Comparison of ENCODE assay signal across 8 cellular contexts in the genomic region with DNA sequence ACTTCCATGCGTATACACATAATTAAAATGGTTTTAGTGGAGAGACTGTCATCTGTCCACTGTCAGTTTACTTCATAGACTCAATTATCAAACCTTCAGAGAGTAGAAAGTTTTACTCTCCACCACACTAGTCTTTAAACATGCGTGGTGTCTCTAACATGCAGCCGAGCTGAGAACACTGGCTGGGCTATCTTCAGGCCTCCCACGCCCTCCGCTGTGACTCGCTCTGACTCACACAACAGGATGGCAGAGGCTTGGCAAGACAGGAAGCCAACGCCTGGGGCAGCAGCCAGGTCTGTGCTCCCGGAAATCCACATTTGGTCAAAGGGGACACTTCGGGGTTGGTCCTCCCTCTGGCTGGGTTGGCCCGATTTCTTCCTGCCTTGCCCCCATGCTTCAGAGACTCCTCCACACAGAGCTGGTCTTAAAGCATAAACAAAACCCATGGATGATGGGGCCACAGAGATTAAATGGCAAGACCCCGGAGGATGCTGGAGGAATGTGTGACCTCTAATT. TPM values are rescaled to one million over a fixed set of nuclear protein-coding genes. Genes with fewer than 3 reads are reported as not detected.
DNase-seq lines count a peak whose midpoint lies in the region; TF ChIP-seq lines count a peak whose summit lies in the region.

No MANE protein-coding gene starts in this region.

- no peak overlapping the region for H2BK120ac ChIP-seq in H9 (ENCODE audit: low read depth, low read length, poor library complexity, severe bottlenecking)

- no peak overlapping the region for H4K5ac ChIP-seq in H9 (ENCODE audit: insufficient read length, low read depth, low read length)

- no peaks in the 10 kb centered on the region for H3K9me3 ChIP-seq in H9 (ENCODE audit: control insufficient read depth, low read depth, low read length)
- no peaks in the 10 kb centered on the region for H3K9me3 ChIP-seq in mesodermal cell (ENCODE audit: control insufficient read depth, low read length)

- no peak overlapping the region for H2BK15ac ChIP-seq in H9 (ENCODE audit: low read depth, low read length)

- H3K36me3 Mint-ChIP-seq in H9 (ENCODE audit: insufficient read depth in 1 of 3, low read depth in 3 of 3): no peaks in the 10 kb centered on the region

- no peak overlapping the region for H4K91ac ChIP-seq in H9 (ENCODE audit: insufficient read length, low read depth, low read length)

- TF ChIP-seq POLR2A in NB4 (IDR thresholded peaks at IDR 0.05; ENCODE audit: extremely low read depth, insufficient read length): no peak

- H3K4me2 ChIP-seq in H9 (ENCODE audit: insufficient read depth, insufficient read length, low read length): no peak overlapping the region

- H3K14ac ChIP-seq in H9 (ENCODE audit: insufficient read depth, low read length): no peak overlapping the region

- H3K4me1 ChIP-seq in H9 (ENCODE audit: insufficient read depth, low read length) (no peaks in the 10 kb centered on the region; the same call in 1 of the 2 replicates), mesodermal cell (ENCODE audit: control insufficient read depth, insufficient read depth, low read length, poor library complexity, severe bottlenecking) (peaks cover 26% of the 10 kb centered on the region)

- H3K56ac ChIP-seq in H9 (ENCODE audit: insufficient read length, low read depth, low read length): no peak overlapping the region

- DNase-seq in ELR (ENCODE audit: low read depth) (peak; percentile 98), H9 (peak; percentile 67), NB4 (ENCODE audit: low read depth) (peak; percentile 98), dermis blood vessel endothelial cell (peak; percentile 96), HuH-7 (ENCODE audit: low spot score) (no peak)
- DNase-seq in activated CD4-positive, alpha-beta T cell treated with anti-CD3 and anti-CD28 coated beads, Interleukin-2, amount 50 U/mL, for 4 hours: peak; percentile 88 to 91
- peak; percentile 54 to 59 for DNase-seq in stimulated activated CD8-positive, alpha-beta memory T cell treated with anti-CD3 and anti-CD28 coated beads, Interleukin-7, amount 100 ng/mL, for 1 hour (ENCODE audit: low read depth in 2 of 2)

- H4K8ac ChIP-seq in H9 (replicated peaks; ENCODE audit: insufficient read length, low read depth, low read length): no peak overlapping the region

- no peak overlapping the region for H2BK12ac ChIP-seq in H9 (ENCODE audit: insufficient read length, low read depth, low read length)

- H3K4ac ChIP-seq in H9 (ENCODE audit: low read depth, low read length): no peak overlapping the region

- H3K27ac ChIP-seq in H9 (ENCODE audit: insufficient read length, low read depth, low read length): no peak overlapping the region
- H3K27ac ChIP-seq in mesodermal cell (ENCODE audit: low read depth, low read length, severe bottlenecking): peak overlapping the region; percentile 82

- no peak overlapping the region for H3K9ac ChIP-seq in H9 (ENCODE audit: extremely low read depth, insufficient read length, low read length)

- TF ChIP-seq CTCF in H9 (conservative IDR thresholded peaks at IDR 0.05) (no peak), NB4 (IDR thresholded peaks at IDR 0.05; ENCODE audit: low read depth, low read length) (no peak)

- no peaks in the 10 kb centered on the region for H3K36me3 ChIP-seq in mesodermal cell (ENCODE audit: control insufficient read depth, insufficient read depth, low read length)

- no peak overlapping the region for H3K23ac ChIP-seq in H9 (ENCODE audit: insufficient read length, low read depth, low read length)

- no CpG with 5 or more reads among the region's 11 CpGs for WGBS in H9 (ENCODE audit: extremely low coverage, insufficient read length, low lambda C conversion rate)
- 46 to 47% methylated on average over 6 to 8 of the region's 11 CpGs for WGBS in mesodermal cell (ENCODE audit: insufficient coverage in 2 of 2), 2 experiments

- no peak overlapping the region for H3K27ac Mint-ChIP-seq in H9

- H3K27me3 Mint-ChIP-seq in H9 (ENCODE audit: low read depth): peaks cover 2% of the 10 kb centered on the region

- H3K4me1 Mint-ChIP-seq in H9: peaks cover 2 to 7% of the 10 kb centered on the region in 2 experiments; a peak in 2 of 4 replicates

- no peak overlapping the region for H2BK5ac ChIP-seq in H9 (ENCODE audit: insufficient read length, low read length)

- H2AFZ ChIP-seq in H9 (ENCODE audit: low read length): no peak overlapping the region

- no peak overlapping the region for H3K4me3 Mint-ChIP-seq in H9

- H2BK20ac ChIP-seq in H9 (ENCODE audit: low read depth, low read length, poor library complexity, severe bottlenecking): no peak overlapping the region

- H3K4me3 ChIP-seq in NB4 (ENCODE audit: low read depth, low read length): peak overlapping the region; percentile 3
- H3K4me3 ChIP-seq in mesodermal cell (ENCODE audit: extremely low read depth, insufficient read depth, low read length, poor library complexity, severe bottlenecking): no peak overlapping the region

- no peaks in the 10 kb centered on the region for H4K20me1 ChIP-seq in H9 (ENCODE audit: control insufficient read depth, insufficient read depth, insufficient read length)

- no peaks in the 10 kb centered on the region for H3K79me2 ChIP-seq in H9 (ENCODE audit: insufficient read depth, low read length)

- H3K23me2 ChIP-seq in H9 (ENCODE audit: insufficient read length, low read depth, low read length, poor library complexity, severe bottlenecking): no peaks in the 10 kb centered on the region

- H2AK5ac ChIP-seq in H9 (ENCODE audit: insufficient read length, low read length): no peak overlapping the region

- H3K9me3 Mint-ChIP-seq in H9: no peaks in the 10 kb centered on the region; a peak in 1 of 5 replicates

- H3K79me1 ChIP-seq in H9 (ENCODE audit: insufficient read depth, low read depth, low read length, poor library complexity, severe bottlenecking): no peaks in the 10 kb centered on the region

- H3K18ac ChIP-seq in H9 (ENCODE audit: insufficient read length, low read depth, low read length): no peak overlapping the region

- no peak overlapping the region for H3T11ph ChIP-seq in H9 (ENCODE audit: low read length)

- no peaks in the 10 kb centered on the region for H3K27me3 ChIP-seq in H9 (ENCODE audit: insufficient read depth, low read length)

RNA-seq across cellular contexts. Expression of a gene that starts 22.7 kb away (rescaled TPM):
- total RNA-seq in H9 (2021): 44.1 and 46.1 TPM in 2 replicates
- total RNA-seq in dermis blood vessel endothelial cell: 51.3 and 64.2 TPM in 2 replicates
- polyA plus RNA-seq in mesodermal cell (2013, experiment 1 of 2): 65.6 TPM
- polyA plus RNA-seq in mesodermal cell (2013, experiment 2 of 2): 61.9 TPM

RNA-seq across cellular contexts. Expression of a gene that starts 55.8 kb away (rescaled TPM):
- total RNA-seq in H9 (2021): 14.2 and 15.8 TPM in 2 replicates
- 22.3 and 40.3 TPM in 2 replicates for total RNA-seq in dermis blood vessel endothelial cell
- polyA plus RNA-seq in mesodermal cell (2013, experiment 1 of 2): 21.8 TPM
- polyA plus RNA-seq in mesodermal cell (2013, experiment 2 of 2): 15.2 TPM
